29 cellular contexts compared by ENCODE assay signal in the genomic region with DNA sequence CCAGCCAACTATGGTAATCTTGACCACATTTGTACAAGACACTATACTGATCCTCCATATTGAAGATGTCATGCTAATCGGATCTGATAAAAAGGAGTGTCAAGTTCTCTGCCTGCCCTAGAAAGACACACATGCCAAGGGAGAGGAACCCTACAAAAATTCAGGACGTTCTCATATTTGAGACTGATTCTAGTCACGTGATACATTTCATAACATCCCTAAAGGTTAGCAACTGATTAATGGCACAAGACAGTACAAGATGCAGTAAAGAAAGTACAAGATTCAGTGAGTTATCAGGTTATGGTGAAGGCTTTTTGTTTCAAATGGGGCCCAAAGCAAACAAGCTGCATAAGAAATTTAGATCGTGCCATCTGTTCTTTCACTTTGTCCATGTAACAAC.
"Had no signal": no experiment of that assay in that cellular context is flagged by ENCODE, and none has a peak within 500 bp of the region (broad histone marks: within the 10 kb centered on the region; RNA-seq: fewer than 3 reads in every experiment).

No MANE protein-coding gene starts in this region.

- H2AFZ ChIP-seq: PC-9 had no signal

- H3K4me1 ChIP-seq: SJCRH30 had no signal

- ATAC-seq: Panc1, Right ventricle myocardium inferior, SK-N-SH treated with all-trans-retinoic acid at 6 μM for 48 hours, T-cell had no signal

- H3K27me3 ChIP-seq: SJCRH30 had no signal

- H3K4me2 ChIP-seq: PC-9 had no signal

- H3K36me3 ChIP-seq: SJCRH30 had no signal

- DNase-seq: Karpas-422, MM.1S, MV-4-11, NCI-H1092, NCI-H1105, NCI-H1417 treated with DMSO at 0.1 percent for 48 hours, NCI-H1436 treated with DMSO at 0.1 percent for 48 hours, NCI-H1694 treated with DMSO at 0.1 percent for 48 hours, NCI-H187 treated with DMSO at 0.1 percent for 48 hours, NCI-H2029, NCI-H2081, NCI-H2227 treated with DMSO at 0.1 percent for 48 hours, NCI-H345, NCI-H446, NCI-H510A treated with DMSO at 0.1 percent for 48 hours, NCI-H526 treated with DMSO at 0.1 percent for 48 hours, NCI-H748 treated with DMSO at 0.1 percent for 48 hours, NCI-H82, PC-9, SHP77, SIG-M5, SJCRH30, T-cell had no signal

- H3K27ac ChIP-seq: PC-9, RWPE1, SJCRH30, SK-N-MC had no signal

- H3K4me3 ChIP-seq: PC-9, SJCRH30, SK-N-MC had no signal

- H3K9me3 ChIP-seq: SJCRH30 had no signal

- FAIRE-seq: RCC 7860 had no signal
